Comparison of ENCODE assay signal across 8 cellular contexts in genomic region chr7:24227603-24228359, GRCh38. TPM values are rescaled to one million over a fixed set of nuclear protein-coding genes. Genes with fewer than 3 reads are reported as not detected.
DNase-seq lines count a peak whose midpoint lies in the region; ATAC-seq and TF ChIP-seq lines count a peak whose summit lies in the region.

No MANE protein-coding gene starts in this region.

- H3K27me3 ChIP-seq in Loucy (ENCODE audit: insufficient read depth, low read length, poor library complexity, severe bottlenecking) (peaks cover 9% of the 10 kb centered on the region), left lung (no peaks in the 10 kb centered on the region), Peyer's patch (no peaks in the 10 kb centered on the region)

- no peaks in the 10 kb centered on the region for H3F3A ChIP-seq in Loucy (ENCODE audit: low read depth)

- DNase-seq in central memory CD4-positive, alpha-beta T cell, result peak; percentile 43
- DNase-seq in NCI-H1694 treated with DMSO at 0.1 percent for 48 hours (lab: John Stamatoyannopoulos, UW), result no peak
- no peak for DNase-seq in left lung
- DNase-seq in Peyer's patch, result no peak
- no peak for DNase-seq in DMS53 treated with DMSO at 0.1 percent for 48 hours (lab: John Stamatoyannopoulos, UW; ENCODE audit: unreplicated experiment)

- no peaks in the 10 kb centered on the region for H3K9me2 ChIP-seq in Loucy (replicated peaks; ENCODE audit: low read depth, low read length)

- H3K36me3 ChIP-seq in Loucy (ENCODE audit: insufficient read depth, low read length), result no peaks in the 10 kb centered on the region
- no peaks in the 10 kb centered on the region for H3K36me3 ChIP-seq in left lung
- H3K36me3 ChIP-seq in Peyer's patch, result no peaks in the 10 kb centered on the region

- H4K20me1 ChIP-seq in Loucy (ENCODE audit: insufficient read depth, low read length, poor library complexity, severe bottlenecking), result no peaks in the 10 kb centered on the region

- H3K79me2 ChIP-seq in Loucy (ENCODE audit: insufficient read depth, low read length), result no peaks in the 10 kb centered on the region

- H3K4me2 ChIP-seq in Loucy (ENCODE audit: low read depth, low read length, poor library complexity, severe bottlenecking), result peak overlapping the region; percentile 8

- peak; percentile 93 for ATAC-seq in GM18502 (IDR thresholded peaks at IDR 0.05; ENCODE audit: poor library complexity, unreplicated experiment)
- peak; percentile 92 for ATAC-seq in GM21723 (IDR thresholded peaks at IDR 0.05; ENCODE audit: unreplicated experiment)
- ATAC-seq in left lung, result no peak

- H3K9me3 ChIP-seq in Loucy (ENCODE audit: insufficient read depth, low read depth, low read length), result no peaks in the 10 kb centered on the region; the same call in 1 of the 2 replicates
- peaks cover 0 to 9% of the 10 kb centered on the region in 2 donors for H3K9me3 ChIP-seq in left lung
- peaks cover 0 to 6% (median 0%) of the 10 kb centered on the region in 4 donors for H3K9me3 ChIP-seq in Peyer's patch

- H3K4me1 ChIP-seq in Loucy (ENCODE audit: insufficient read depth, low read length, poor library complexity, severe bottlenecking) (peaks cover 13% of the 10 kb centered on the region), left lung (no peaks in the 10 kb centered on the region), Peyer's patch (no peaks in the 10 kb centered on the region)

- H3K9ac ChIP-seq in Loucy (ENCODE audit: low read depth, low read length, poor library complexity, severe bottlenecking), result no peak overlapping the region

- no peak overlapping the region for H2AFZ ChIP-seq in Loucy (ENCODE audit: low read length)

- TF ChIP-seq CTCF in Loucy (conservative IDR thresholded peaks at IDR 0.05; ENCODE audit: low read length), result no peak; the same call in 1 of the 2 replicates
- TF ChIP-seq CTCF in left lung (IDR thresholded peaks at IDR 0.05), result no peak
- no peak for TF ChIP-seq CTCF in Peyer's patch (IDR thresholded peaks at IDR 0.05)

- H3K27ac ChIP-seq in left lung, result no peak overlapping the region
- no peak overlapping the region for H3K27ac ChIP-seq in Peyer's patch

- TF ChIP-seq POLR2A in Peyer's patch (IDR thresholded peaks at IDR 0.05), result no peak

- H3K4me3 ChIP-seq in Loucy (ENCODE audit: low read length, poor library complexity, severe bottlenecking) (no peak overlapping the region), left lung (no peak overlapping the region), Peyer's patch (no peak overlapping the region)

- intact Hi-C loops in left lung (cut with DNase I), result no loop called here

RNA-seq across cellular contexts. Expression of gene NPY, which starts 56.2 kb away (rescaled TPM):
- total RNA-seq in left lung (not detected), Peyer's patch (10 to 100 TPM in 1 of 4 donors, 1 to 10 TPM in 1, not detected in 2; 3.8 to 13.3 TPM)
